Comparison of ENCODE assay signal across 14 cellular contexts in the genomic region with DNA sequence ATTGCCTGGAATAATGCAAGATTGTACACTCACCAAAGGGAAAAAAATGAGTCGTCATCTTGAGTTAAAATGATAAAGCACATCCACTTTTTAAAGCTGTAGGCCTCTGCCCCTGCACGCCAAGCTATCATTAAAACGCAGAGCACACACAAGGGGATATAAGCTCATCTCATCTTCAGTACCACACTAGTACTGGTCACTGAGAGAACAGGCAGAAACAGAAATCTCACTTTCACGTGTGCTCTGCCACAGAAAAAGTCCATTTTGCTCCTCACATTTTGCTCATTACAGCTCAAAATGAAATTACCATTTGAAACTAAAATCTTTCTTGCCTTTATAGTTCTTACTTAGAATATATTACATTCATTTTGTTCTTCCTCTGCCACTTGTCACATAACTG.
DNase-seq lines count a peak whose midpoint lies in the region; ATAC-seq, FAIRE-seq and TF ChIP-seq lines count a peak whose summit lies in the region.
"Had no signal": no experiment of that assay in that cellular context is flagged by ENCODE, and none has a peak within 500 bp of the region (broad histone marks: within the 10 kb centered on the region; RNA-seq: fewer than 3 reads in every experiment).

No MANE protein-coding gene starts in this region.

- TF ChIP-seq POLR2A in body of pancreas (IDR thresholded peaks at IDR 0.05) = no peak

- H3K27me3 ChIP-seq in bronchial epithelial cell (ENCODE audit: control insufficient read depth, insufficient read depth, low read length) = peaks cover 2% of the 10 kb centered on the region
- no peaks in the 10 kb centered on the region for H3K27me3 ChIP-seq in ascending aorta
- H3K27me3 ChIP-seq in body of pancreas = no peaks in the 10 kb centered on the region

- WGBS in body of pancreas, 2 donors = 66% methylated on average over 4 of the region's 4 CpGs

- no peak overlapping the region for H3K4me3 Mint-ChIP-seq in activated naive CD8-positive, alpha-beta T cell treated with anti-CD3 and anti-CD28 coated beads for 36 hours
- H3K4me3 Mint-ChIP-seq in nephron progenitor cell = no peak overlapping the region

- FAIRE-seq in bronchial epithelial cell (lab: Jason Lieb, UNC) = no peak
- FAIRE-seq: astrocyte, frontal cortex had no signal

- ATAC-seq in GM19455 (IDR thresholded peaks at IDR 0.05; ENCODE audit: unreplicated experiment) = peak; percentile 90
- ATAC-seq in HG02884 (IDR thresholded peaks at IDR 0.05; ENCODE audit: unreplicated experiment) = peak; percentile 89
- ATAC-seq in body of pancreas = no peak

- H3K27ac Mint-ChIP-seq in activated naive CD8-positive, alpha-beta T cell treated with anti-CD3 and anti-CD28 coated beads for 36 hours = no peak overlapping the region
- H3K27ac Mint-ChIP-seq in nephron progenitor cell = no peak overlapping the region

- H3K4me1 Mint-ChIP-seq in activated naive CD8-positive, alpha-beta T cell treated with anti-CD3 and anti-CD28 coated beads for 36 hours = no peaks in the 10 kb centered on the region
- H3K4me1 Mint-ChIP-seq in nephron progenitor cell = no peaks in the 10 kb centered on the region

- TF ChIP-seq CTCF in GM12865 (IDR thresholded peaks at IDR 0.05; ENCODE audit: insufficient read depth, low read depth, low read length, missing control alignments) (no peak), bronchial epithelial cell (IDR thresholded peaks at IDR 0.05; ENCODE audit: insufficient read depth, low read length, severe bottlenecking) (no peak), nephron progenitor cell (IDR thresholded peaks at IDR 0.05) (no peak), ascending aorta (IDR thresholded peaks at IDR 0.05) (no peak), body of pancreas (IDR thresholded peaks at IDR 0.05) (no peak)

- H3K36me3 ChIP-seq in bronchial epithelial cell (ENCODE audit: control insufficient read depth, insufficient read depth, low read length) (no peaks in the 10 kb centered on the region), ascending aorta (no peaks in the 10 kb centered on the region), body of pancreas (replicated peaks in 1 of 2; ENCODE audit: insufficient read depth in 1 of 2, low read depth in 2 of 2) (no peaks in the 10 kb centered on the region)

- H3K27me3 Mint-ChIP-seq in activated naive CD8-positive, alpha-beta T cell treated with anti-CD3 and anti-CD28 coated beads for 36 hours = no peaks in the 10 kb centered on the region
- H3K27me3 Mint-ChIP-seq in nephron progenitor cell (ENCODE audit: low read depth, poor library complexity) = peaks cover 6% of the 10 kb centered on the region

- H3K9me3 Mint-ChIP-seq in activated naive CD8-positive, alpha-beta T cell treated with anti-CD3 and anti-CD28 coated beads for 36 hours = no peaks in the 10 kb centered on the region
- no peaks in the 10 kb centered on the region for H3K9me3 Mint-ChIP-seq in nephron progenitor cell

- no peak overlapping the region for H3K27ac ChIP-seq in ascending aorta
- H3K27ac ChIP-seq in body of pancreas = no peak overlapping the region

- no peak overlapping the region for H3K4me3 ChIP-seq in GM12865 (ENCODE audit: low read depth, low read length)
- H3K4me3 ChIP-seq in bronchial epithelial cell (ENCODE audit: low read depth, low read length) = no peak overlapping the region
- H3K4me3 ChIP-seq in ascending aorta = no peak overlapping the region
- H3K4me3 ChIP-seq in body of pancreas = no peak overlapping the region

- intact Hi-C loops in ascending aorta (cut with DNase I) (no loop called here), body of pancreas (cut with DNase I) (no loop called here)

- H3K36me3 Mint-ChIP-seq in activated naive CD8-positive, alpha-beta T cell treated with anti-CD3 and anti-CD28 coated beads for 36 hours = no peaks in the 10 kb centered on the region
- H3K36me3 Mint-ChIP-seq in nephron progenitor cell (ENCODE audit: low read depth) = no peaks in the 10 kb centered on the region

- H3K4me1 ChIP-seq in ascending aorta = no peaks in the 10 kb centered on the region
- H3K4me1 ChIP-seq in body of pancreas = no peaks in the 10 kb centered on the region

- DNase-seq in GM12865 (ENCODE audit: low read depth) (peak; percentile 79), bronchial epithelial cell (ENCODE audit: low read depth) (peak; percentile 37), nephron progenitor cell (no peak), ascending aorta (ENCODE audit: low spot score in 2 of 2) (no peak), body of pancreas (no peak)
- DNase-seq in activated naive CD8-positive, alpha-beta T cell treated with anti-CD3 and anti-CD28 coated beads for 36 hours = no peak
- DNase-seq: activated CD4-positive, CD25-positive, alpha-beta regulatory T cell treated with anti-CD3 and anti-CD28 coated beads, Interleukin-2, amount 50 U/mL, for 72 hours; IMR-90; NCI-H1048; NCI-H345 had no signal

- H3K9me3 ChIP-seq in ascending aorta (no peaks in the 10 kb centered on the region), body of pancreas (no peaks in the 10 kb centered on the region)

Comparison
In these comparisons a context has a peak if more than half of its experiments do, and no peak if none do; other contexts are left out.
1. DNase-seq: peak in GM12865 (single experiment) and bronchial epithelial cell (single experiment); none in activated naive CD8-positive, alpha-beta T cell treated with anti-CD3 and anti-CD28 coated beads for 36 hours (single experiment), nephron progenitor cell (single experiment), ascending aorta (0 of 2) and body of pancreas (0 of 4).